In genomic region chr2:115481842-115482241, GRCh38 we compare ENCODE assay signal across 32 cellular contexts.
"Had no signal": no experiment of that assay in that cellular context is flagged by ENCODE, and none has a peak within 500 bp of the region (broad histone marks: within the 10 kb centered on the region; RNA-seq: fewer than 3 reads in every experiment).

No MANE protein-coding gene starts in this region.

- H3K4me3 ChIP-seq: K562, MG63, PC-9, SJCRH30, SK-N-MC had no signal

- H3K27me3 ChIP-seq: MG63, SJCRH30 had no signal

- H2AFZ ChIP-seq: PC-9 had no signal

- DNase-seq: Kasumi-1, KG1, MG63, MV-4-11, NCI-H1092 treated with DMSO at 0.1 percent for 48 hours, NCI-H1105 treated with DMSO at 0.1 percent for 48 hours, NCI-H1417, NCI-H1436 treated with DMSO at 0.1 percent for 48 hours, NCI-H187, NCI-H1930, NCI-H2081, NCI-H2171 treated with DMSO at 0.1 percent for 48 hours, NCI-H226, NCI-H446 treated with DMSO at 0.1 percent for 48 hours, NCI-H510A, NCI-H524, NCI-H526, NCI-H69, NCI-H748 treated with DMSO at 0.1 percent for 48 hours, NCI-H82, PC-9, SHP77, SIG-M5, SJCRH30, T-cell had no signal

- H3K4me2 ChIP-seq: PC-9 had no signal

- FAIRE-seq: K562, RCC 7860 had no signal

- H3K27ac ChIP-seq: PC-9, RWPE1, SJCRH30, SK-N-MC had no signal

- H3K4me1 ChIP-seq: SJCRH30 had no signal

- ATAC-seq: K562, Panc1, Right ventricle myocardium inferior, SK-N-SH treated with all-trans-retinoic acid at 6 μM for 48 hours, T-cell had no signal

- H3K36me3 ChIP-seq: MG63, SJCRH30 had no signal

- H3K9me3 ChIP-seq: SJCRH30 had no signal
